ENCODE assay signal across 9 cellular contexts in the genomic region with DNA sequence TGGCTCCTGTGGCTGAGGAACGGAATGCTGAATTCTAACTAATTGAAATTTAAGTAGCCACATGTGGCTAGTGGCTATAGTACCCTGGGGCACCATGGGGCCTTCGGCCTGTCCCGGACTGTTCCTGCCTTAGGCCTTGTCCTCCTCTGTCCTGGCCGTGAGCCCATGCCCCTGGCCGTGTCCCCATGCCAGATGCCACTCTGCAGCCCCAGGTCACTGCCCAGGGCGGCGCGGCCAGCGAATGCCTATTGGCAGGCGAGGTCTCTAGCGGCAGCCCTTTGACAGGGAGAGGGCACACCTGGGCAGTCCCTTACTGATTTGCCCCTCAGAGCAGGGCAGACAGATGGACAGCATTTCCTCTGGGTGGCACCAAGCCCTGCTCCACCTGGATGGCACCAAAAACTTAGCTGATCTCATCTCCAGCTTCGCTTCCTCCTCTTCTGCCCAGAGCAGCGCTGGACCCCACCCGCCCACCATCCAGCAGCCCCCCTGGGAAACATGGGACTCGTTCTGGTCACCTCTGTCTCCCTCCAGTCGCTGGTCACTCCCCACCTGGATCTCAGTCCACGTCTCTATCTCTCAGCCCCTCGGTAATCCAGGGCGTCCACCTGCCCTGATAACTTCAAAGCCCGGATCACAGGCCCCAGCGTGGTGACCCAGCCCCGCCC. TPM values are rescaled to one million over a fixed set of nuclear protein-coding genes. Genes with fewer than 3 reads are reported as not detected.
DNase-seq lines count a peak whose midpoint lies in the region; ATAC-seq lines count a peak whose summit lies in the region.
"Had no signal": no experiment of that assay in that cellular context is flagged by ENCODE, and none has a peak within 500 bp of the region (broad histone marks: within the 10 kb centered on the region; RNA-seq: fewer than 3 reads in every experiment).

No MANE protein-coding gene starts in this region.

- H3K9me3 ChIP-seq in SJCRH30 (replicated peaks) (no peaks in the 10 kb centered on the region), right cardiac atrium (ENCODE audit: control insufficient read depth, low read length) (no peaks in the 10 kb centered on the region)

- DNase-seq in SJCRH30 (no peak), right cardiac atrium (peak; percentile 38 to 67 (median 67)), NCI-H1105 (lab: John Stamatoyannopoulos, UW) (no peak), KBM-7 (no peak), HCEC 1CT (no peak)
- DNase-seq in activated CD8-positive, alpha-beta memory T cell treated with anti-CD3 and anti-CD28 coated beads, Interleukin-2, amount 50 U/mL, for 4 hours, result no peak

- H3K27ac ChIP-seq in SJCRH30, result peak overlapping the region; percentile 33; the same call in 1 of the 2 replicates
- no peak overlapping the region for H3K27ac ChIP-seq in right cardiac atrium (ENCODE audit: low read length)

- peak overlapping the region; percentile 87 for H3K4me3 Mint-ChIP-seq in stimulated activated memory B cell treated with anti-CD40 and anti-IgM and Interleukin-4, amounts not matched to agents 10 μg/mL and 1 μg/mL and 100 μg/mL, for 72 hours

- H3K36me3 ChIP-seq in SJCRH30, result peaks cover 5% of the 10 kb centered on the region; the same call in 1 of the 2 replicates

- H3K36me3 Mint-ChIP-seq in stimulated activated memory B cell treated with anti-CD40 and anti-IgM and Interleukin-4, amounts not matched to agents 10 μg/mL and 1 μg/mL and 100 μg/mL, for 72 hours, result peaks cover 8% of the 10 kb centered on the region

- in situ Hi-C loops in KBM-7 (cut with MboI; ENCODE audit: low pct_unique_long_range_greater_than_20kb, low sequenced_read_pairs), result no loop called here

- H3K27ac Mint-ChIP-seq in stimulated activated memory B cell treated with anti-CD40 and anti-IgM and Interleukin-4, amounts not matched to agents 10 μg/mL and 1 μg/mL and 100 μg/mL, for 72 hours, result peak overlapping the region; percentile 99

- peaks cover 38% of the 10 kb centered on the region for H3K4me1 ChIP-seq in SJCRH30
- H3K4me1 ChIP-seq in right cardiac atrium (ENCODE audit: control insufficient read depth, insufficient read depth, low read length), result peaks cover 5% of the 10 kb centered on the region

- no peaks in the 10 kb centered on the region for H3K27me3 ChIP-seq in SJCRH30
- no peaks in the 10 kb centered on the region for H3K27me3 ChIP-seq in right cardiac atrium (ENCODE audit: control insufficient read depth, insufficient read depth)

- H3K4me3 ChIP-seq in SJCRH30 (peak overlapping the region; percentile 61), right cardiac atrium (ENCODE audit: low read length) (no peak overlapping the region)

- intact Hi-C loops in right cardiac atrium (cut with DNase I), result loop anchor here in 3 of 4 donors (5.0 to 10.0 kb wide), 2 partner anchors 89 to 92 kb away; no protein-coding TSS in a partner anchor

- ATAC-seq in GM21723 (IDR thresholded peaks at IDR 0.05; ENCODE audit: unreplicated experiment) (peak; percentile 21), right cardiac atrium (peak; percentile 14 to 53)
- peak; percentile 2 for ATAC-seq in stimulated activated memory B cell treated with anti-CD40 and anti-IgM and Interleukin-4, amounts not matched to agents 10 μg/mL and 1 μg/mL and 100 μg/mL, for 72 hours

- no peaks in the 10 kb centered on the region for H3K27me3 Mint-ChIP-seq in stimulated activated memory B cell treated with anti-CD40 and anti-IgM and Interleukin-4, amounts not matched to agents 10 μg/mL and 1 μg/mL and 100 μg/mL, for 72 hours

- 75% methylated on average over 22 of the region's 22 CpGs for WGBS in right cardiac atrium

- peaks cover 91% of the 10 kb centered on the region for H3K4me1 Mint-ChIP-seq in stimulated activated memory B cell treated with anti-CD40 and anti-IgM and Interleukin-4, amounts not matched to agents 10 μg/mL and 1 μg/mL and 100 μg/mL, for 72 hours

- no peaks in the 10 kb centered on the region for H3K9me3 Mint-ChIP-seq in stimulated activated memory B cell treated with anti-CD40 and anti-IgM and Interleukin-4, amounts not matched to agents 10 μg/mL and 1 μg/mL and 100 μg/mL, for 72 hours

RNA-seq across cellular contexts. Expression of gene DGKD, which starts 1.1 kb away (rescaled TPM):
- total RNA-seq in SJCRH30 (2014; rRNA removed; shearing (Covaris generic)), result 21.6 and 28.2 TPM in 2 replicates
- total RNA-seq in right cardiac atrium, result 10 to 100 TPM; 27.6 to 44.9 (median 38.6) TPM
- 17.9 TPM for polyA plus RNA-seq in right cardiac atrium

RNA-seq across cellular contexts. Expression of gene SAG, which starts 45.6 kb away (rescaled TPM):
- total RNA-seq in SJCRH30 (2014; rRNA removed; shearing (Covaris generic)), result not detected in 2 replicates
- total RNA-seq in right cardiac atrium, result not detected
- polyA plus RNA-seq in right cardiac atrium, result not detected
- total RNA-seq: kidney epithelial cell had no signal

Comparison
In these comparisons a context has a peak if more than half of its experiments do, and no peak if none do; other contexts are left out.
1. DNase-seq: peak in right cardiac atrium (3 of 3); none in SJCRH30 (0 of 2), activated CD8-positive, alpha-beta memory T cell treated with anti-CD3 and anti-CD28 coated beads, Interleukin-2, amount 50 U/mL, for 4 hours (single experiment), NCI-H1105 (single experiment), KBM-7 (single experiment) and HCEC 1CT (single experiment).
2. Peak in every context shown above with its lines, with median percentiles within 50 percentile points of each other: ATAC-seq.